In the genomic region with DNA sequence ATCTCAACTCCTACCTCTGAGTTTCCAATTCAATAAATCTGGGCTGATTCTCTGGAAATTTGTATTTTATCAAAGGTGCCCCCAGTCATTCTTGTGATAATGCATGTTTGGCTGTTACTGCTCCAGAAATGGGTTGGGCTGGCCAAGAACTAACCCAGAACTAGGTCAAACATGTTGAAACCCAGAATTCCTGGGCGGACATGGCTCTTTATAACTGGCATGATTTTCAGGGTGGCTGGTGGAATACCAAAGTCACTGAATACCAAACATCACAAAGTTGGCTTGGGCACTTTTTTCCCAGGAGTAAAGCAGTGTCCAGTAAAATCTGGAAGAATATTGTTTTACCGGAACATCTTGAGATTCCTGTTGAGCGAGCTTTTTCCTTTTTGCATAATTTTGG, we compare ENCODE assay signal across 23 cellular contexts.
A peak's percentile ranks its signal among the peaks of the same experiment; 100 is the strongest.
DNase-seq lines count a peak whose midpoint lies in the region; ATAC-seq and TF ChIP-seq lines count a peak whose summit lies in the region.
"Had no signal": no experiment of that assay in that cellular context is flagged by ENCODE, and none has a peak within 500 bp of the region (broad histone marks: within the 10 kb centered on the region; RNA-seq: fewer than 3 reads in every experiment).

No MANE protein-coding gene starts in this region.

- WGBS in neuronal stem cell (ENCODE audit: extremely low coverage in 2 of 2, insufficient read length in 2 of 2, insufficient replicate concordance in 1 of 2), 2 donors, result no CpG with 5 or more reads among the region's 3 CpGs
- WGBS in suprapubic skin, result 41% methylated on average over 3 of the region's 3 CpGs

- H3F3A ChIP-seq in PC-3 (ENCODE audit: low read length, unreplicated experiment), result no peaks in the 10 kb centered on the region

- H3K79me1 ChIP-seq in neuronal stem cell (ENCODE audit: low read depth, low read length), result no peaks in the 10 kb centered on the region

- intact Hi-C loops in PC-3 (cut with micrococcal nuclease), result no loop called here

- no peak overlapping the region for H4K8ac ChIP-seq in neuronal stem cell (ENCODE audit: low read depth, low read length)

- no peak for ATAC-seq in PC-3
- ATAC-seq in left lobe of liver, result peak; percentile 75
- ATAC-seq: A549, Right ventricle myocardium inferior had no signal

- peak; percentile 23 for DNase-seq in G401 (ENCODE audit: low spot score)
- DNase-seq in PC-3, result peak; percentile 29
- no peak for DNase-seq in left lobe of liver (ENCODE audit: low spot score)
- no peak for DNase-seq in neuronal stem cell (ENCODE audit: low spot score)
- DNase-seq in T-helper 9 cell, result no peak
- DNase-seq in suprapubic skin (ENCODE audit: low spot score in 2 of 2), result no peak
- no peak for DNase-seq in NK-92 (lab: John Stamatoyannopoulos, UW; ENCODE audit: unreplicated experiment)
- DNase-seq: CD8-positive, alpha-beta memory T cell; DMS79 treated with DMSO at 0.1 percent for 48 hours; IMR-90; KG1; MM.1S; NCI-H1048; NCI-H1417 treated with DMSO at 0.1 percent for 48 hours; NCI-H187; NCI-H2171 treated with DMSO at 0.1 percent for 48 hours; NCI-H524; NCI-H748 treated with DMSO at 0.1 percent for 48 hours; NK-92 treated with Interleukin-12 subunit alpha and Interleukin-12 subunit beta, amount 100 ng/mL, for 24 hours had no signal

- no peak overlapping the region for H3K27ac ChIP-seq in PC-3 (ENCODE audit: low read length)
- no peak overlapping the region for H3K27ac ChIP-seq in neuronal stem cell (replicated peaks; ENCODE audit: low read length)
- H3K27ac ChIP-seq in suprapubic skin, result no peak overlapping the region
- H3K27ac ChIP-seq: A549, C4-2B, PC-9 had no signal

- no TSS peak for BruUV-seq in PC-3 (replicated peaks; lab: Mats Ljungman, UMichigan)

- H2AK5ac ChIP-seq in neuronal stem cell (ENCODE audit: low read depth, low read length), result no peak overlapping the region

- H3K4me3 ChIP-seq in PC-3 (ENCODE audit: low read length), result no peak overlapping the region
- H3K4me3 ChIP-seq in neuronal stem cell (ENCODE audit: low read length in 2 of 2), result no peak overlapping the region
- H3K4me3 ChIP-seq in suprapubic skin, result no peak overlapping the region
- H3K4me3 ChIP-seq: A549, PC-9 had no signal

- H3K4ac ChIP-seq in neuronal stem cell (ENCODE audit: low read length), result no peak overlapping the region

- H3K9me3 ChIP-seq in PC-3 (ENCODE audit: low read length) (no peaks in the 10 kb centered on the region), neuronal stem cell (replicated peaks in 1 of 2; ENCODE audit: control insufficient read depth in 2 of 2, insufficient read depth in 1 of 2, low read depth in 1 of 2, low read length in 2 of 2) (no peaks in the 10 kb centered on the region), suprapubic skin (no peaks in the 10 kb centered on the region)
- H3K9me3 ChIP-seq: A549 had no signal

- peaks cover 26% of the 10 kb centered on the region for H3K4me1 ChIP-seq in PC-3 (ENCODE audit: insufficient read depth, low read length)
- peaks cover 0 to 18% of the 10 kb centered on the region in 2 donors for H3K4me1 ChIP-seq in neuronal stem cell (ENCODE audit: control insufficient read depth in 2 of 2, insufficient read depth in 1 of 2, low read depth in 1 of 2, low read length in 2 of 2)
- peaks cover 20% of the 10 kb centered on the region for H3K4me1 ChIP-seq in suprapubic skin
- H3K4me1 ChIP-seq: A549 had no signal

- H3K4me2 ChIP-seq in PC-3 (ENCODE audit: low read length) (no peak overlapping the region), neuronal stem cell (ENCODE audit: insufficient read depth, low read length, poor library complexity, severe bottlenecking) (no peak overlapping the region)
- H3K4me2 ChIP-seq: A549, PC-9 had no signal

- H3K36me3 ChIP-seq in PC-3 (ENCODE audit: low read depth, low read length) (no peaks in the 10 kb centered on the region), neuronal stem cell (replicated peaks in 1 of 2; ENCODE audit: control insufficient read depth in 2 of 2, insufficient read depth in 2 of 2, low read length in 2 of 2) (no peaks in the 10 kb centered on the region), suprapubic skin (no peaks in the 10 kb centered on the region)

- CTCF ChIA-PET in PC-3 (lab: Charles Lee), result no interaction called here

- no peak overlapping the region for H2AFZ ChIP-seq in PC-3 (ENCODE audit: low read length)
- H2AFZ ChIP-seq in neuronal stem cell (ENCODE audit: low read length), result peak overlapping the region; percentile 55
- H2AFZ ChIP-seq: PC-9 had no signal

- in situ Hi-C loops in G401 (cut with HindIII; ENCODE audit: low sequenced_read_pairs), result no loop called here

- no peaks in the 10 kb centered on the region for H3K9me2 ChIP-seq in PC-3 (replicated peaks; ENCODE audit: low read length)

- no peak overlapping the region for H2BK15ac ChIP-seq in neuronal stem cell (ENCODE audit: low read length)

- no peaks in the 10 kb centered on the region for H4K20me1 ChIP-seq in PC-3 (ENCODE audit: low read length)

- H2BK5ac ChIP-seq in neuronal stem cell (ENCODE audit: low read length), result no peak overlapping the region

- no peak overlapping the region for H3K9ac ChIP-seq in PC-3 (ENCODE audit: low read length)
- no peak overlapping the region for H3K9ac ChIP-seq in neuronal stem cell (ENCODE audit: low read depth, low read length, poor library complexity)

- H2BK120ac ChIP-seq in neuronal stem cell (ENCODE audit: low read depth, low read length), result no peak overlapping the region

- no peak for TF ChIP-seq EP300 in suprapubic skin (IDR thresholded peaks at IDR 0.05)

- no peak overlapping the region for H3K14ac ChIP-seq in neuronal stem cell (ENCODE audit: low read length)

- H2BK12ac ChIP-seq in neuronal stem cell (ENCODE audit: low read length), result no peak overlapping the region

- POLR2A ChIA-PET in PC-3 (lab: Charles Lee; ENCODE audit: unreplicated experiment), result no interaction called here

- no peak for TF ChIP-seq CTCF in PC-3 (conservative IDR thresholded peaks at IDR 0.05; ENCODE audit: low read depth, low read length)
- no peak for TF ChIP-seq CTCF in suprapubic skin (IDR thresholded peaks at IDR 0.05)

- no peaks in the 10 kb centered on the region for H3K79me2 ChIP-seq in PC-3 (ENCODE audit: low read length)

- H3K18ac ChIP-seq in neuronal stem cell (ENCODE audit: low read length), result no peak overlapping the region

- H4K91ac ChIP-seq in neuronal stem cell (ENCODE audit: low read depth, low read length, poor library complexity), result no peak overlapping the region

- H3K23ac ChIP-seq in neuronal stem cell (ENCODE audit: low read depth, low read length, poor library complexity), result no peak overlapping the region

- H3K27me3 ChIP-seq in PC-3 (ENCODE audit: low read length) (no peaks in the 10 kb centered on the region), neuronal stem cell (ENCODE audit: control insufficient read depth in 3 of 3, insufficient read depth in 3 of 3, low read depth in 1 of 3, low read length in 3 of 3) (no peaks in the 10 kb centered on the region), suprapubic skin (no peaks in the 10 kb centered on the region)

- no peak for TF ChIP-seq POLR2A in suprapubic skin (IDR thresholded peaks at IDR 0.05)

Comparison
In these comparisons a context has a peak if more than half of its experiments do, and no peak if none do; other contexts are left out.
1. DNase-seq: peak in G401 (single experiment) and PC-3 (single experiment); none in left lobe of liver (single experiment), neuronal stem cell (single experiment), T-helper 9 cell (single experiment), suprapubic skin (0 of 2) and NK-92 (single experiment).